In the genomic region with DNA sequence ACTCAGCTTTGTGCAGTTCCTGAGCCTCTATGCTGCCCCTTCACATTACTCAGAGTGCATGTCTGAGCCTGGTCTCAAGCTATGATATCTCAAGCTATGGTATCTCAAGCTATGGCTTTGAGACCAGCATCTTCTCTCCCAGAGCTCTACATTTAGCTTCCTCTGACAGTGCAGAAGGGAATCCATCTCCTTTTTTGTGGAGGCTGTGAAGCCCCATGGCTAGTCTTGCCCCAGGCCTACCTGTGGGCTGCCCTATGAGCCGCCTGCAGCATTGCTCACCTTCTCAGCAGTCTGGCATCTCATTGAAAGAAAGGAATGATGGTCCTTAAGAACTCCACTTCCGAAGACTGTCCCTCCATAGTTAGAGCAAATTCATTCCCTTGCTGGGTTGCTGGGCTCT, we compare ENCODE assay signal across 5 cellular contexts.
"Had no signal": no experiment of that assay in that cellular context is flagged by ENCODE, and none has a peak within 500 bp of the region (broad histone marks: within the 10 kb centered on the region; RNA-seq: fewer than 3 reads in every experiment).

No MANE protein-coding gene starts in this region.

- H3K27ac Mint-ChIP-seq: GM23338, IgD-negative memory B cell had no signal

- ATAC-seq: GM23338, HepG2 had no signal

- H2AFZ ChIP-seq: GM23338 had no signal

- H3K9me3 Mint-ChIP-seq: GM23338, H9, IgD-negative memory B cell had no signal

- H3K4me2 ChIP-seq: GM23338 had no signal

- H3K27me3 Mint-ChIP-seq: IgD-negative memory B cell had no signal

- H3K4me3 ChIP-seq: GM23338 had no signal

- DNase-seq: H9, HCEC 1CT had no signal

- H3K4me3 Mint-ChIP-seq: GM23338, H9, IgD-negative memory B cell had no signal
